In genomic region chr6:158909938-158910337, GRCh38 we compare ENCODE assay signal across 10 cellular contexts.
DNase-seq lines count a peak whose midpoint lies in the region; ATAC-seq and TF ChIP-seq lines count a peak whose summit lies in the region.
"Had no signal": no experiment of that assay in that cellular context is flagged by ENCODE, and none has a peak within 500 bp of the region (broad histone marks: within the 10 kb centered on the region; RNA-seq: fewer than 3 reads in every experiment).

No MANE protein-coding gene starts in this region.

- peaks cover 2% of the 10 kb centered on the region for H3K36me3 ChIP-seq in GM23338 (ENCODE audit: insufficient read depth)
- no peaks in the 10 kb centered on the region for H3K36me3 ChIP-seq in hepatocyte (replicated peaks; ENCODE audit: insufficient read depth, low read depth)
- no peaks in the 10 kb centered on the region for H3K36me3 ChIP-seq in WERI-Rb-1

- ATAC-seq in GM23338 (peak; percentile 39), T-cell (replicated peaks in 1 of 4) (peak in 1 of 4 experiments; percentile 20), GM18505 (IDR thresholded peaks at IDR 0.05; ENCODE audit: unreplicated experiment) (no peak)
- no peak for ATAC-seq in stimulated activated effector memory CD8-positive, alpha-beta T cell treated with anti-CD3 and anti-CD28 coated beads, Interleukin-12 subunit alpha, Interleukin-12 subunit beta, amount 100 ng/mL, for 72 hours

- H3K27me3 Mint-ChIP-seq in GM23338 (ENCODE audit: insufficient read depth, low read depth, poor library complexity) (peaks cover 16% of the 10 kb centered on the region), T-cell (no peaks in the 10 kb centered on the region)

- CTCF ChIA-PET in T-cell (lab: Charles Lee): interaction anchor here in 1 of 2 donors (0.6 kb wide), 1 partner anchor 27 kb away, joined by 5 read pairs; no protein-coding TSS in a partner anchor

- POLR2A ChIA-PET in T-cell (lab: Charles Lee): interaction anchor here in 1 of 2 donors (0.9 to 1.3 kb wide), 2 partner anchors 15 to 98 kb away, joined by 3 to 4 read pairs; no protein-coding TSS in a partner anchor

- 0 out of 3 replicates have a peak overlapping the region, but pooled peaks have one; percentile 27 for H3K4me3 Mint-ChIP-seq in GM23338
- peak overlapping the region; percentile 18 to 72 (median 57) for H3K4me3 Mint-ChIP-seq in T-cell
- H3K4me3 Mint-ChIP-seq in stimulated activated effector memory CD8-positive, alpha-beta T cell treated with anti-CD3 and anti-CD28 coated beads, Interleukin-12 subunit alpha, Interleukin-12 subunit beta, amount 100 ng/mL, for 72 hours: peak overlapping the region; percentile 42

- peaks cover 21% of the 10 kb centered on the region for H3K36me3 Mint-ChIP-seq in GM23338 (ENCODE audit: low read depth)
- peaks cover 11% of the 10 kb centered on the region for H3K36me3 Mint-ChIP-seq in T-cell
- H3K36me3 Mint-ChIP-seq in stimulated activated effector memory CD8-positive, alpha-beta T cell treated with anti-CD3 and anti-CD28 coated beads, Interleukin-12 subunit alpha, Interleukin-12 subunit beta, amount 100 ng/mL, for 72 hours: no peaks in the 10 kb centered on the region

- H3K4me1 Mint-ChIP-seq in GM23338 (peaks cover 51% of the 10 kb centered on the region), T-cell (peaks cover 38 to 43% (median 42%) of the 10 kb centered on the region in 3 donors)
- H3K4me1 Mint-ChIP-seq in stimulated activated effector memory CD8-positive, alpha-beta T cell treated with anti-CD3 and anti-CD28 coated beads, Interleukin-12 subunit alpha, Interleukin-12 subunit beta, amount 100 ng/mL, for 72 hours: peaks cover 40% of the 10 kb centered on the region

- H3K9me3 Mint-ChIP-seq in GM23338 (peaks cover 20% of the 10 kb centered on the region), T-cell (peaks cover 9 to 17% (median 14%) of the 10 kb centered on the region in 3 donors)
- H3K9me3 Mint-ChIP-seq in stimulated activated effector memory CD8-positive, alpha-beta T cell treated with anti-CD3 and anti-CD28 coated beads, Interleukin-12 subunit alpha, Interleukin-12 subunit beta, amount 100 ng/mL, for 72 hours: peaks cover 17% of the 10 kb centered on the region

- no peaks in the 10 kb centered on the region for H3K79me2 ChIP-seq in GM23338 (replicated peaks; ENCODE audit: insufficient read depth)
- H3K79me2 ChIP-seq in hepatocyte: no peaks in the 10 kb centered on the region

- WGBS in hepatocyte (ENCODE audit: low lambda C conversion rate, missing lambda C conversion rate): 40% methylated on average over 13 of the region's 13 CpGs

- H3K9me2 ChIP-seq in GM23338 (ENCODE audit: insufficient read depth): 0 out of 2 replicates have a peak, but pooled peaks cover 5% of the 10 kb centered on the region
- H3K9me2 ChIP-seq in hepatocyte (replicated peaks; ENCODE audit: insufficient read depth): no peaks in the 10 kb centered on the region

- no peak for TF ChIP-seq CTCF in GM23338 (conservative IDR thresholded peaks at IDR 0.05; ENCODE audit: low read depth in 2 of 2)
- no peak for TF ChIP-seq CTCF in hepatocyte (IDR thresholded peaks at IDR 0.05; ENCODE audit: poor library complexity)
- no peak for TF ChIP-seq CTCF in WERI-Rb-1 (IDR thresholded peaks at IDR 0.05; ENCODE audit: low read depth, low read length)

- H3K27ac Mint-ChIP-seq in GM23338: peak overlapping the region; percentile 93
- peak overlapping the region; percentile 9 to 34 for H3K27ac Mint-ChIP-seq in T-cell
- H3K27ac Mint-ChIP-seq in stimulated activated effector memory CD8-positive, alpha-beta T cell treated with anti-CD3 and anti-CD28 coated beads, Interleukin-12 subunit alpha, Interleukin-12 subunit beta, amount 100 ng/mL, for 72 hours: peak overlapping the region; percentile 35

- no peaks in the 10 kb centered on the region for H4K20me1 ChIP-seq in GM23338 (replicated peaks; ENCODE audit: insufficient read depth)
- H4K20me1 ChIP-seq in hepatocyte (ENCODE audit: insufficient read depth, poor library complexity, severe bottlenecking): no peaks in the 10 kb centered on the region

- no peak for TF ChIP-seq POLR2A in GM18505 (IDR thresholded peaks at IDR 0.05; ENCODE audit: borderline replicate concordance, extremely low read depth, insufficient read depth, insufficient read length)

- H2AFZ ChIP-seq in GM23338 (no peak overlapping the region), hepatocyte (peak overlapping the region; percentile 58)

- H3K4me2 ChIP-seq in GM23338 (peak overlapping the region; percentile 50), hepatocyte (peak overlapping the region; percentile 68)

- no peaks in the 10 kb centered on the region for H3K27me3 ChIP-seq in GM23338 (ENCODE audit: insufficient read depth)
- H3K27me3 ChIP-seq in hepatocyte: no peaks in the 10 kb centered on the region
- H3K27me3 ChIP-seq in WERI-Rb-1 (ENCODE audit: insufficient read depth, low read depth, severe bottlenecking): no peaks in the 10 kb centered on the region

- peak overlapping the region; percentile 86 for H3K27ac ChIP-seq in GM23338 (ENCODE audit: low read depth)
- H3K27ac ChIP-seq in hepatocyte: peak overlapping the region; percentile 84
- H3K27ac ChIP-seq in WERI-Rb-1: no peak overlapping the region

- H3K9me3 ChIP-seq in hepatocyte (ENCODE audit: low read depth) (no peaks in the 10 kb centered on the region), WERI-Rb-1 (ENCODE audit: severe bottlenecking) (peaks cover 9% of the 10 kb centered on the region)

- DNase-seq in GM23338 (ENCODE audit: low spot score): peak; percentile 39
- DNase-seq in T-cell: no peak
- no peak for DNase-seq in hepatocyte (ENCODE audit: low spot score)
- DNase-seq in stimulated activated effector memory CD8-positive, alpha-beta T cell treated with anti-CD3 and anti-CD28 coated beads, Interleukin-12 subunit alpha, Interleukin-12 subunit beta, amount 100 ng/mL, for 72 hours (ENCODE audit: low spot score in 2 of 2): no peak
- DNase-seq in WERI-Rb-1: no peak
- no peak for DNase-seq in effector CD8-positive, alpha-beta T cell (lab: John Stamatoyannopoulos, UW)
- DNase-seq: activated T-cell treated with anti-CD3 and anti-CD28 coated beads, Interleukin-2, amount 50 U/mL, for 1 hour; foreskin melanocyte; NCI-H1930 had no signal

- H3F3A ChIP-seq in GM23338 (replicated peaks; ENCODE audit: low read depth): 0 out of 2 replicates have a peak, but pooled peaks cover 3% of the 10 kb centered on the region

- peaks cover 27% of the 10 kb centered on the region for H3K4me1 ChIP-seq in GM23338 (ENCODE audit: insufficient read depth)
- peaks cover 14% of the 10 kb centered on the region for H3K4me1 ChIP-seq in hepatocyte (ENCODE audit: insufficient read depth)

- H3K4me3 ChIP-seq in GM23338 (0 out of 2 replicates have a peak overlapping the region, but pooled peaks have one; percentile 9), hepatocyte (no peak overlapping the region), WERI-Rb-1 (ENCODE audit: low read depth, low read length) (no peak overlapping the region)

TF ChIP-seq in GM23338, 12 proteins besides CTCF, POLR2A, EP300 and RAD21 (continues in another document):
- TF ChIP-seq NANOG (IDR thresholded peaks at IDR 0.05; ENCODE audit: borderline replicate concordance): no peak

Comparison
In these comparisons a context has a peak if more than half of its experiments do, and no peak if none do; other contexts are left out.
1. H3K27ac Mint-ChIP-seq: peak in every context shown above with its lines; median percentile 93 in GM23338; 35 in stimulated activated effector memory CD8-positive, alpha-beta T cell treated with anti-CD3 and anti-CD28 coated beads, Interleukin-12 subunit alpha, Interleukin-12 subunit beta, amount 100 ng/mL, for 72 hours; 22 in T-cell.